Comparison of ENCODE assay signal across 8 cellular contexts in genomic region chr14:23285530-23286019, GRCh38. TPM values are rescaled to one million over a fixed set of nuclear protein-coding genes. Genes with fewer than 3 reads are reported as not detected.
DNase-seq lines count a peak whose midpoint lies in the region; ATAC-seq and TF ChIP-seq lines count a peak whose summit lies in the region.

No MANE protein-coding gene starts in this region.

- TF ChIP-seq CTCF in brain (conservative IDR thresholded peaks at IDR 0.05), result no peak

- no peaks in the 10 kb centered on the region for H3K9me3 ChIP-seq in ES-I3 (ENCODE audit: control insufficient read depth, insufficient read depth, low read length)

- no peaks in the 10 kb centered on the region for H3K36me3 ChIP-seq in ES-I3 (ENCODE audit: insufficient read depth, low read length)

- H3K9me3 Mint-ChIP-seq in IgD-negative memory B cell (no peaks in the 10 kb centered on the region), brain (no peaks in the 10 kb centered on the region)

- H3K4me1 ChIP-seq in ES-I3 (ENCODE audit: insufficient read depth, low read length), result no peaks in the 10 kb centered on the region

- DNase-seq in superior temporal gyrus (ENCODE audit: extremely low spot score) (peak; percentile 30), D341Med (ENCODE audit: low spot score) (no peak), SKM-1 treated with dmso at 0.1 percent for 144 hours (lab: John Stamatoyannopoulos, UW; ENCODE audit: unreplicated experiment) (no peak)

- H3K9ac ChIP-seq in ES-I3 (ENCODE audit: low read depth, low read length), result peak overlapping the region; percentile 76

- peak overlapping the region; percentile 90 for H3K27ac ChIP-seq in layer of hippocampus (ENCODE audit: low read depth, low read length)

- ATAC-seq in GM21576 (IDR thresholded peaks at IDR 0.05; ENCODE audit: unreplicated experiment), result peak; percentile 19

- H3K27me3 ChIP-seq in layer of hippocampus (ENCODE audit: control insufficient read depth, insufficient read depth, low read length), result no peaks in the 10 kb centered on the region

- H3K4me3 Mint-ChIP-seq in IgD-negative memory B cell (peak overlapping the region; percentile 83 to 98 (median 96)), brain (peak overlapping the region; percentile 90 to 99 (median 96))

- no peaks in the 10 kb centered on the region for H3K27me3 Mint-ChIP-seq in IgD-negative memory B cell
- H3K27me3 Mint-ChIP-seq in brain, result peaks cover 7% of the 10 kb centered on the region

- no peaks in the 10 kb centered on the region for H3K36me3 Mint-ChIP-seq in IgD-negative memory B cell
- no peaks in the 10 kb centered on the region for H3K36me3 Mint-ChIP-seq in brain

- H3K27ac Mint-ChIP-seq in IgD-negative memory B cell (peak overlapping the region; percentile 40 to 78 (median 76)), brain (peak overlapping the region; percentile 80 to 99 (median 92))

- H3K4me1 Mint-ChIP-seq in IgD-negative memory B cell (peaks cover 5 to 18% (median 9%) of the 10 kb centered on the region in 3 donors), brain (peaks cover 42% of the 10 kb centered on the region)

RNA-seq across cellular contexts. Expression of gene HOMEZ, which starts 0.4 kb away (rescaled TPM):
- polyA plus RNA-seq in IgD-negative memory B cell, result 5.6 TPM
- 11.5 TPM for polyA plus RNA-seq in brain (ENCODE audit: insufficient read depth, low read depth, low replicate concordance)

RNA-seq across cellular contexts. Expression of gene PPP1R3E, which starts 17.1 kb away (rescaled TPM):
- 2.3 TPM for polyA plus RNA-seq in IgD-negative memory B cell
- polyA plus RNA-seq in brain (ENCODE audit: insufficient read depth, low read depth, low replicate concordance), result 22.2 TPM

RNA-seq across cellular contexts. Expression of gene BCL2L2, which starts 21.1 kb away (rescaled TPM):
- polyA plus RNA-seq in IgD-negative memory B cell, result 0.65 TPM
- polyA plus RNA-seq in brain (ENCODE audit: insufficient read depth, low read depth, low replicate concordance), result 35.7 TPM

RNA-seq across cellular contexts. Expression of gene PABPN1, which starts 35.7 kb away (rescaled TPM):
- polyA plus RNA-seq in IgD-negative memory B cell, result 127 TPM
- polyA plus RNA-seq in brain (ENCODE audit: insufficient read depth, low read depth, low replicate concordance), result 137 TPM

RNA-seq across cellular contexts. Expression of gene RNF212B, which starts 47.8 kb away (rescaled TPM):
- polyA plus RNA-seq in IgD-negative memory B cell (not detected), brain (ENCODE audit: insufficient read depth, low read depth, low replicate concordance) (not detected)

Comparison
In these comparisons a context has a peak if more than half of its experiments do, and no peak if none do; other contexts are left out.
1. RNA of gene BCL2L2, which starts 21.1 kb away (polyA plus RNA-seq): 35.7 TPM in brain (single experiment); 0.65 TPM in IgD-negative memory B cell (single experiment); every median in the first group is over 10 times any median in the second.